Comparison of ENCODE assay signal across 15 cellular contexts in the genomic region with DNA sequence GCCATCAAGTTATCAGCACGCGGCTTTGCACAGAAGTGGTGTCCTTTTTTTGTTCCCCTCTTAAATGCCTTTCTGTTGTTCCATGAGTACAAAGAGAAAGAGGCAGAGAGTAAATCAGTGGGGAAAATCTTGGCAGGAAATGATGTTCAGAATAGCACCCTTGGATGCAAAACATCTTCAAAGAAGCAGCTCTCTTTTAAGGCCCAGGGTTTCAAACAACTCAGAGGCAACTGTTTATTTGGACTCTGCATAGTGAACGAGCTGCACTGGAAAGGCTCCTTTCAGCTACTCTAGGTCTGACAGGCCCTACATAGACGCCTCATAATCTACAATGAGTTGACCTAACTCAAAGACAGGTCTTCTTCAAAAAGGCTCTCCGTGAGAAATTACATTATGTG. TPM values are rescaled to one million over a fixed set of nuclear protein-coding genes. Genes with fewer than 3 reads are reported as not detected.
A peak's percentile ranks its signal among the peaks of the same experiment; 100 is the strongest.
DNase-seq lines count a peak whose midpoint lies in the region; ATAC-seq and TF ChIP-seq lines count a peak whose summit lies in the region.
"Had no signal": no experiment of that assay in that cellular context is flagged by ENCODE, and none has a peak within 500 bp of the region (broad histone marks: within the 10 kb centered on the region; RNA-seq: fewer than 3 reads in every experiment).

No MANE protein-coding gene starts in this region.

- peak overlapping the region; percentile 61 for H3K27ac Mint-ChIP-seq in activated CD4-positive, alpha-beta T cell treated with anti-CD3 and anti-CD28 coated beads, Interleukin-2, amount 10 ng/mL, durations not matched to agents 7 days and 5 days
- no peak overlapping the region for H3K27ac Mint-ChIP-seq in activated naive CD4-positive, alpha-beta T cell treated with anti-CD3 and anti-CD28 coated beads, Interleukin-2, amount 50 U/mL, for 72 hours
- H3K27ac Mint-ChIP-seq: activated B cell treated with CpG ODN at 0.5 μM for 24 hours had no signal

- ATAC-seq in activated naive CD4-positive, alpha-beta T cell treated with anti-CD3 and anti-CD28 coated beads, Interleukin-2, amount 50 U/mL, for 72 hours = peak; percentile 34
- ATAC-seq in GM18498 (IDR thresholded peaks at IDR 0.05; ENCODE audit: unreplicated experiment) (no peak), HG02571 (IDR thresholded peaks at IDR 0.05; ENCODE audit: unreplicated experiment) (no peak)
- ATAC-seq: Panc1 had no signal

- H3K4me1 ChIP-seq in liver (ENCODE audit: control insufficient read depth in 4 of 4, insufficient read depth in 4 of 4, low read length in 3 of 4) (peaks cover 0 to 29% (median 26%) of the 10 kb centered on the region in 4 donors), sigmoid colon (peaks cover 0 to 90% (median 84%) of the 10 kb centered on the region in 4 donors)

- H3K9ac ChIP-seq in liver (ENCODE audit: low read depth in 1 of 2, low read length in 2 of 2) = peak overlapping the region in 1 of 2 donors; percentile 20

- intact Hi-C loops in sigmoid colon (cut with DNase I) = loop anchor here (2.0 kb wide), 1 partner anchor 52 kb away; a partner anchor contains a TSS

- no peaks in the 10 kb centered on the region for H3K27me3 ChIP-seq in liver (ENCODE audit: control insufficient read depth in 4 of 4, insufficient read depth in 4 of 4, low read length in 3 of 4)
- no peaks in the 10 kb centered on the region for H3K27me3 ChIP-seq in sigmoid colon
- H3K27me3 ChIP-seq: uterus had no signal

- TF ChIP-seq EP300 in sigmoid colon (IDR thresholded peaks at IDR 0.05) = no peak

- H3K4me1 Mint-ChIP-seq in activated CD4-positive, alpha-beta T cell treated with anti-CD3 and anti-CD28 coated beads, Interleukin-2, amount 10 ng/mL, durations not matched to agents 7 days and 5 days = peaks cover 23% of the 10 kb centered on the region
- H3K4me1 Mint-ChIP-seq: activated B cell treated with CpG ODN at 0.5 μM for 24 hours had no signal

- TF ChIP-seq CTCF in liver (IDR thresholded peaks at IDR 0.05; ENCODE audit: low read depth, low read length, missing input control) = no peak
- no peak for TF ChIP-seq CTCF in sigmoid colon (IDR thresholded peaks at IDR 0.05)

- no peak overlapping the region for H3K4me3 Mint-ChIP-seq in activated CD4-positive, alpha-beta T cell treated with anti-CD3 and anti-CD28 coated beads, Interleukin-2, amount 10 ng/mL, durations not matched to agents 7 days and 5 days
- H3K4me3 Mint-ChIP-seq: activated B cell treated with CpG ODN at 0.5 μM for 24 hours; activated T-cell treated with anti-CD3 and anti-CD28 coated beads, Interleukin-2, amount 50 U/mL, for 4 hours had no signal

- TF ChIP-seq RAD21 in liver (IDR thresholded peaks at IDR 0.05) = no peak

- CTCF ChIA-PET in activated CD4-positive, alpha-beta T cell treated with anti-CD3 and anti-CD28 coated beads, Interleukin-2, amount 10 ng/mL, durations not matched to agents 7 days and 5 days (lab: Charles Lee) = interaction anchor here (0.7 to 2.0 kb wide), 3 partner anchors 10 to 200 kb away, joined by 3 to 5 read pairs (median 4); no protein-coding TSS in a partner anchor

- H3K36me3 Mint-ChIP-seq in activated CD4-positive, alpha-beta T cell treated with anti-CD3 and anti-CD28 coated beads, Interleukin-2, amount 10 ng/mL, durations not matched to agents 7 days and 5 days (ENCODE audit: low read depth) = peaks cover 90% of the 10 kb centered on the region
- H3K36me3 Mint-ChIP-seq in activated naive CD4-positive, alpha-beta T cell treated with anti-CD3 and anti-CD28 coated beads, Interleukin-2, amount 50 U/mL, for 72 hours = peaks cover 9 to 11% of the 10 kb centered on the region in 2 donors

- H3K4me3 ChIP-seq in liver (ENCODE audit: low read depth in 1 of 3, low read length in 3 of 3) (no peak overlapping the region), sigmoid colon (no peak overlapping the region)
- H3K4me3 ChIP-seq: uterus had no signal

- H3K36me3 ChIP-seq in liver (ENCODE audit: control insufficient read depth in 4 of 4, insufficient read depth in 3 of 4, low read depth in 1 of 4, low read length in 3 of 4) = peaks cover 0 to 6% (median under 1%) of the 10 kb centered on the region in 4 donors
- peaks cover 0 to 36% (median 5%) of the 10 kb centered on the region in 4 donors for H3K36me3 ChIP-seq in sigmoid colon
- H3K36me3 ChIP-seq: uterus had no signal

- no peaks in the 10 kb centered on the region for H3K27me3 Mint-ChIP-seq in activated CD4-positive, alpha-beta T cell treated with anti-CD3 and anti-CD28 coated beads, Interleukin-2, amount 10 ng/mL, durations not matched to agents 7 days and 5 days
- H3K27me3 Mint-ChIP-seq: activated B cell treated with CpG ODN at 0.5 μM for 24 hours had no signal

- no peaks in the 10 kb centered on the region for H3K9me3 Mint-ChIP-seq in activated CD4-positive, alpha-beta T cell treated with anti-CD3 and anti-CD28 coated beads, Interleukin-2, amount 10 ng/mL, durations not matched to agents 7 days and 5 days
- H3K9me3 Mint-ChIP-seq in activated naive CD4-positive, alpha-beta T cell treated with anti-CD3 and anti-CD28 coated beads, Interleukin-2, amount 50 U/mL, for 72 hours = no peaks in the 10 kb centered on the region
- H3K9me3 Mint-ChIP-seq: activated B cell treated with CpG ODN at 0.5 μM for 24 hours; activated T-cell treated with anti-CD3 and anti-CD28 coated beads, Interleukin-2, amount 50 U/mL, for 4 hours had no signal

- H3K9me3 ChIP-seq in liver (ENCODE audit: control insufficient read depth in 4 of 4, low read length in 3 of 4) = no peaks in the 10 kb centered on the region
- no peaks in the 10 kb centered on the region for H3K9me3 ChIP-seq in sigmoid colon
- H3K9me3 ChIP-seq: uterus had no signal

- no peak for TF ChIP-seq POLR2A in sigmoid colon (IDR thresholded peaks at IDR 0.05)

- H3K27ac ChIP-seq in liver (ENCODE audit: low read depth in 1 of 2, low read length in 2 of 2) (peak overlapping the region; percentile 37 to 38), sigmoid colon (peak overlapping the region; percentile 69 to 84 (median 77))

- 73% methylated on average over 5 of the region's 5 CpGs for WGBS in liver
- 36 to 57% methylated on average over 5 of the region's 5 CpGs for whole genome bisulfite sequencing in sigmoid colon, 2 donors

- no peak for DNase-seq in activated CD4-positive, alpha-beta T cell treated with anti-CD3 and anti-CD28 coated beads, Interleukin-2, amount 10 ng/mL, durations not matched to agents 7 days and 5 days
- no peak for DNase-seq in activated CD4-positive, alpha-beta T cell treated with anti-CD3 and anti-CD28 coated beads for 48 hours
- no peak for DNase-seq in activated naive CD4-positive, alpha-beta T cell treated with anti-CD3 and anti-CD28 coated beads, Interleukin-2, amount 50 U/mL, for 72 hours (ENCODE audit: low spot score in 2 of 2)
- DNase-seq in sigmoid colon (no peak), NCI-H510A treated with DMSO at 0.1 percent for 48 hours (lab: John Stamatoyannopoulos, UW) (no peak)
- DNase-seq: activated B cell treated with CpG ODN at 0.5 μM for 24 hours; activated T-cell treated with anti-CD3 and anti-CD28 coated beads, Interleukin-2, amount 50 U/mL, for 4 hours; kidney; stimulated activated CD4-positive, alpha-beta T cell treated with anti-CD3 and anti-CD28 coated beads, Interleukin-15, amount 100 ng/mL, for 24 hours; SW 1271; uterus had no signal

- POLR2A ChIA-PET in activated CD4-positive, alpha-beta T cell treated with anti-CD3 and anti-CD28 coated beads, Interleukin-2, amount 10 ng/mL, durations not matched to agents 7 days and 5 days (lab: Charles Lee) = no interaction called here

TF ChIP-seq in liver, 16 proteins besides CTCF, POLR2A, EP300 and RAD21:
- no peak for TF ChIP-seq HNF4G (IDR thresholded peaks at IDR 0.05)

RNA-seq across cellular contexts. Expression of a gene that starts 53.4 kb away (rescaled TPM):
- total RNA-seq in activated CD4-positive, alpha-beta T cell treated with anti-CD3 and anti-CD28 coated beads, Interleukin-2, amount 10 ng/mL, durations not matched to agents 7 days and 5 days = 10 to 100 TPM; 26.6 to 30.4 TPM
- 10 to 100 TPM in 1 of 2 donors, 1 to 10 TPM in 1; 9.8 to 13.9 TPM for total RNA-seq in activated naive CD4-positive, alpha-beta T cell treated with anti-CD3 and anti-CD28 coated beads, Interleukin-2, amount 50 U/mL, for 72 hours
- 10 to 100 TPM in 1 of 2 donors, 1 to 10 TPM in 1; 5.9 to 16.0 TPM for total RNA-seq in liver
- 1 to 10 TPM; 1.4 to 4.8 TPM for polyA plus RNA-seq in liver
- 10 to 100 TPM; 24.5 to 61.6 (median 41.5) TPM for total RNA-seq in sigmoid colon
- 1 to 10 TPM in 2 of 3 donors, under 1 TPM in 1; 0.92 to 9.7 (median 1.8) TPM for polyA plus RNA-seq in sigmoid colon

Comparison
In these comparisons a context has a peak if more than half of its experiments do, and no peak if none do; other contexts are left out.
1. ATAC-seq: peak in activated naive CD4-positive, alpha-beta T cell treated with anti-CD3 and anti-CD28 coated beads, Interleukin-2, amount 50 U/mL, for 72 hours (2 of 2); none in GM18498 (single experiment) and HG02571 (single experiment).